In genomic region chr19:18274303-18274775, GRCh38 we compare ENCODE assay signal across 8 cellular contexts. TPM values are rescaled to one million over a fixed set of nuclear protein-coding genes. Genes with fewer than 3 reads are reported as not detected.
A peak's percentile ranks its signal among the peaks of the same experiment; 100 is the strongest.
DNase-seq lines count a peak whose midpoint lies in the region; ATAC-seq and TF ChIP-seq lines count a peak whose summit lies in the region.

Gene IQCN, minus strand, starts transcription at chr19:18274452. Its CDS starts 4,974 bp downstream, at chr19:18269478.

- H3K9me3 Mint-ChIP-seq in natural killer cell, result no peaks in the 10 kb centered on the region

- intact Hi-C loops in natural killer cell (cut with micrococcal nuclease), result no loop called here

- peak within 1 kb of the TSS; percentile 97 to 99 for H3K27ac Mint-ChIP-seq in natural killer cell

- peak within 1 kb of the TSS; percentile 66 for H3K4me3 Mint-ChIP-seq in natural killer cell

- peaks cover 0 to under 1% of the 10 kb centered on the region in 2 donors for H3K27me3 Mint-ChIP-seq in natural killer cell (ENCODE audit: low read depth in 2 of 2)

- peaks cover 11 to 23% of the 10 kb centered on the region in 2 donors for H3K4me1 Mint-ChIP-seq in natural killer cell

- DNase-seq in CD1c-positive myeloid dendritic cell (ENCODE audit: extremely low spot score), result peak; percentile 63
- peak; percentile 44 for DNase-seq in OCI-M1 (lab: John Stamatoyannopoulos, UW)
- DNase-seq in effector CD8-positive, alpha-beta T cell (lab: John Stamatoyannopoulos, UW), result peak; percentile 29
- no peak for DNase-seq in natural killer cell
- DNase-seq in activated gamma-delta T cell treated with Interleukin-2 at 50 U/mL for 16 hours, result no peak
- DNase-seq in NCI-H2196 (lab: John Stamatoyannopoulos, UW; ENCODE audit: unreplicated experiment), result no peak
- no peak for DNase-seq in stimulated activated CD4-positive, alpha-beta T cell treated with anti-CD3 and anti-CD28 coated beads, Interleukin-12 subunit alpha, Interleukin-12 subunit beta, amount 100 ng/mL, for 4 hours
- no peak for DNase-seq in GDM1 (lab: John Stamatoyannopoulos, UW)

- ATAC-seq in natural killer cell, result peak in 2 of 3 donors; percentile 7 to 9

- peaks cover 4% of the 10 kb centered on the region for H3K36me3 Mint-ChIP-seq in natural killer cell

- no peak for TF ChIP-seq CTCF in natural killer cell (IDR thresholded peaks at IDR 0.05)

RNA-seq across cellular contexts. Expression of gene IQCN, which starts in this region (rescaled TPM):
- 10 to 100 TPM; 13.7 to 19.4 (median 15.6) TPM for total RNA-seq in natural killer cell

Comparison
In these comparisons a context has a peak if more than half of its experiments do, and no peak if none do; other contexts are left out.
1. DNase-seq: peak in CD1c-positive myeloid dendritic cell (single experiment), OCI-M1 (single experiment) and effector CD8-positive, alpha-beta T cell (single experiment); none in natural killer cell (single experiment), activated gamma-delta T cell treated with Interleukin-2 at 50 U/mL for 16 hours (single experiment), NCI-H2196 (single experiment), stimulated activated CD4-positive, alpha-beta T cell treated with anti-CD3 and anti-CD28 coated beads, Interleukin-12 subunit alpha, Interleukin-12 subunit beta, amount 100 ng/mL, for 4 hours (single experiment) and GDM1 (single experiment).